8 cellular contexts compared by ENCODE assay signal in genomic region chrX:118345401-118346257, GRCh38.
A peak's percentile ranks its signal among the peaks of the same experiment; 100 is the strongest.
DNase-seq lines count a peak whose midpoint lies in the region; ATAC-seq lines count a peak whose summit lies in the region.

A gene with protein sequence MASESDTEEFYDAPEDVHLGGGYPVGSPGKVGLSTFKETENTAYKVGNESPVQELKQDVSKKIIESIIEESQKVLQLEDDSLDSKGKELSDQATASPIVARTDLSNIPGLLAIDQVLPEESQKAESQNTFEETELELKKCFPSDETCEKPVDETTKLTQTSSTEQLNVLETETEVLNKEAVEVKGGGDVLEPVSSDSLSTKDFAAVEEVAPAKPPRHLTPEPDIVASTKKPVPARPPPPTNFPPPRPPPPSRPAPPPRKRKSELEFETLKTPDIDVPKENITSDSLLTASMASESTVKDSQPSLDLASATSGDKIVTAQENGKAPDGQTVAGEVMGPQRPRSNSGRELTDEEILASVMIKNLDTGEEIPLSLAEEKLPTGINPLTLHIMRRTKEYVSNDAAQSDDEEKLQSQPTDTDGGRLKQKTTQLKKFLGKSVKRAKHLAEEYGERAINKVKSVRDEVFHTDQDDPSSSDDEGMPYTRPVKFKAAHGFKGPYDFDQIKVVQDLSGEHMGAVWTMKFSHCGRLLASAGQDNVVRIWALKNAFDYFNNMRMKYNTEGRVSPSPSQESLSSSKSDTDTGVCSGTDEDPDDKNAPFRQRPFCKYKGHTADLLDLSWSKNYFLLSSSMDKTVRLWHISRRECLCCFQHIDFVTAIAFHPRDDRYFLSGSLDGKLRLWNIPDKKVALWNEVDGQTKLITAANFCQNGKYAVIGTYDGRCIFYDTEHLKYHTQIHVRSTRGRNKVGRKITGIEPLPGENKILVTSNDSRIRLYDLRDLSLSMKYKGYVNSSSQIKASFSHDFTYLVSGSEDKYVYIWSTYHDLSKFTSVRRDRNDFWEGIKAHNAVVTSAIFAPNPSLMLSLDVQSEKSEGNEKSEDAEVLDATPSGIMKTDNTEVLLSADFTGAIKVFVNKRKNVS (plus strand): TSS chrX:118346106. CDS start chrX:118346504, 398 bp downstream.

- ATAC-seq in GM19351 (IDR thresholded peaks at IDR 0.05; ENCODE audit: unreplicated experiment) (peak; percentile 81), HG03521 (IDR thresholded peaks at IDR 0.05; ENCODE audit: unreplicated experiment) (peak; percentile 92)

- peak; percentile 97 for DNase-seq in NCI-H748 (lab: John Stamatoyannopoulos, UW; ENCODE audit: unreplicated experiment)
- DNase-seq in activated CD4-positive, alpha-beta T cell treated with anti-CD3 and anti-CD28 coated beads, Interleukin-2, amount 50 U/mL, for 1 hour = peak; percentile 90
- DNase-seq in cortex of kidney (lab: John Stamatoyannopoulos, UW) = peak; percentile 13
- DNase-seq in left kidney (ENCODE audit: low read depth, low spot score) = peak; percentile 98
- peak; percentile 90 for DNase-seq in stimulated activated CD4-positive, alpha-beta T cell treated with anti-CD3 and anti-CD28 coated beads, Interleukin-2, amount 100 ng/mL, for 24 hours

- no peaks in the 10 kb centered on the region for H3K27me3 ChIP-seq in BLaER1 treated with 17β-estradiol and CSF1 and Interleukin-3, amounts not matched to agents 10 nM and 100 nM

- H3K4me1 ChIP-seq in BLaER1 treated with 17β-estradiol and CSF1 and Interleukin-3, amounts not matched to agents 10 nM and 100 nM = peaks cover 18 to 32% (median 28%) of the 10 kb centered on the region in 10 experiments

- H3K9ac ChIP-seq in BLaER1 treated with 17β-estradiol and CSF1 and Interleukin-3, amounts not matched to agents 10 nM and 100 nM = peak within 1 kb of the TSS; percentile 80 to 89 (median 88)

- peak within 1 kb of the TSS; percentile 79 to 93 (median 87) for H3K27ac ChIP-seq in BLaER1 treated with 17β-estradiol and CSF1 and Interleukin-3, amounts not matched to agents 10 nM and 100 nM

- peaks cover 0 to 30% (median 0%) of the 10 kb centered on the region in 11 experiments; a peak in 6 of 22 replicates for H4K20me1 ChIP-seq in BLaER1 treated with 17β-estradiol and CSF1 and Interleukin-3, amounts not matched to agents 10 nM and 100 nM

- H3K4me2 ChIP-seq in BLaER1 treated with 17β-estradiol and CSF1 and Interleukin-3, amounts not matched to agents 10 nM and 100 nM = peak within 1 kb of the TSS; percentile 62 to 87 (median 76)

- H3K36me3 ChIP-seq in BLaER1 treated with 17β-estradiol and CSF1 and Interleukin-3, amounts not matched to agents 10 nM and 100 nM = no peaks in the 10 kb centered on the region

- peaks cover 0 to 13% (median 6%) of the 10 kb centered on the region in 11 experiments; a peak in 3 of 22 replicates for H3K9me3 ChIP-seq in BLaER1 treated with 17β-estradiol and CSF1 and Interleukin-3, amounts not matched to agents 10 nM and 100 nM (replicated peaks in 1 of 11)

- H3K4me3 ChIP-seq in BLaER1 treated with 17β-estradiol and CSF1 and Interleukin-3, amounts not matched to agents 10 nM and 100 nM = peak within 1 kb of the TSS; percentile 67 to 85 (median 78)

Comparison
In these comparisons a context has a peak if more than half of its experiments do, and no peak if none do; other contexts are left out.
1. Peak in every context shown above with its lines: DNase-seq, ATAC-seq, H3K4me3 ChIP-seq and H3K27ac ChIP-seq.
2. DNase-seq: peak in every context shown above with its lines; median percentile 98 in left kidney; 97 in NCI-H748; 90 in activated CD4-positive, alpha-beta T cell treated with anti-CD3 and anti-CD28 coated beads, Interleukin-2, amount 50 U/mL, for 1 hour; 90 in stimulated activated CD4-positive, alpha-beta T cell treated with anti-CD3 and anti-CD28 coated beads, Interleukin-2, amount 100 ng/mL, for 24 hours; 13 in cortex of kidney.